38 cellular contexts compared by ENCODE assay signal in the genomic region with DNA sequence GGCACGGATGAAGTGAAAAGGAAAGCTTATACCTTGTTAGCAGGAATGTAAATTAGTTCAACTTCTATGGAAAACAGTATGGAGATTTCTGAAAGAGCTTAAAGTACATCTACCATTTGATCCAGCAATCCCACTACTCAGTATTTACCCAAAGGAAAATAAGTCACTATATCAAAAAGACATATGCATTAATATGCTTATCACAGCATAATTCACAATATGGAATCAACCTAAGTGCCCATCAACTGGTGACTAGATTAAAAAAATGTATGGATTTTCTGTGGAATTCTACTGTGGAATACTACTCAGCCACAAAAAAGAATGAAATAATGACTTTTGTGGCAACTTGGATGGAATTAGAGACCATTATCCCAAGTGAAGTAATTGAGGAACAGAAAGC.
"Had no signal": no experiment of that assay in that cellular context is flagged by ENCODE, and none has a peak within 500 bp of the region (broad histone marks: within the 10 kb centered on the region; RNA-seq: fewer than 3 reads in every experiment).

No MANE protein-coding gene starts in this region.

- ATAC-seq: activated naive CD4-positive, alpha-beta T cell treated with anti-CD3 and anti-CD28 coated beads, Interleukin-2, amount 50 U/mL, for 72 hours; activated naive CD8-positive, alpha-beta T cell treated with anti-CD3 and anti-CD28 coated beads, Interleukin-2, amount 50 U/mL, for 24 hours; activated T-cell treated with anti-CD3 and anti-CD28 coated beads, Interleukin-2, amount 50 U/mL, for 4 hours; activated T-cell treated with anti-CD3 and anti-CD28 coated beads, Interleukin-2, amount 50 U/mL, for 72 hours; activated T-helper 17 cell treated with anti-CD3 and anti-CD28 coated beads, Interleukin-2, amount 50 U/mL, for 72 hours; body of pancreas had no signal

- H3K4me3 Mint-ChIP-seq: activated naive CD4-positive, alpha-beta T cell treated with anti-CD3 and anti-CD28 coated beads for 36 hours; activated naive CD4-positive, alpha-beta T cell treated with anti-CD3 and anti-CD28 coated beads, Interleukin-2, amount 10 ng/mL, durations not matched to agents 7 days and 5 days; activated naive CD4-positive, alpha-beta T cell treated with anti-CD3 and anti-CD28 coated beads, Interleukin-2, amount 50 U/mL, for 24 hours; activated naive CD8-positive, alpha-beta T cell; activated naive CD8-positive, alpha-beta T cell treated with anti-CD3 and anti-CD28 coated beads for 36 hours; activated naive CD8-positive, alpha-beta T cell treated with anti-CD3 and anti-CD28 coated beads, Interleukin-2, amount 10 ng/mL, durations not matched to agents 7 days and 5 days; activated naive CD8-positive, alpha-beta T cell treated with anti-CD3 and anti-CD28 coated beads, Interleukin-2, amount 50 U/mL, for 24 hours; activated T-cell treated with anti-CD3 and anti-CD28 coated beads, Interleukin-2, amount 50 U/mL, for 4 hours; activated T-cell treated with anti-CD3 and anti-CD28 coated beads, Interleukin-2, amount 50 U/mL, for 72 hours; activated T-helper 1 cell treated with anti-CD3 and anti-CD28 coated beads, Interleukin-12 subunit alpha, Interleukin-12 subunit beta, Interleukin-2, Interleukin-4 antibody, amounts not matched to agents 30 ng/mL and 10 ng/mL and 1 ng/mL, durations not matched to agents 14 hours and 24 hours and 36 hours; activated T-helper 17 cell treated with anti-CD3 and anti-CD28 coated beads, Interleukin-2, amount 50 U/mL, for 72 hours; brain; central memory CD8-positive, alpha-beta T cell had no signal

- H3K36me3 Mint-ChIP-seq: activated naive CD4-positive, alpha-beta T cell treated with anti-CD3 and anti-CD28 coated beads, Interleukin-2, amount 10 ng/mL, durations not matched to agents 7 days and 5 days; activated naive CD4-positive, alpha-beta T cell treated with anti-CD3 and anti-CD28 coated beads, Interleukin-2, amount 50 U/mL, for 24 hours; activated naive CD4-positive, alpha-beta T cell treated with anti-CD3 and anti-CD28 coated beads, Interleukin-2, amount 50 U/mL, for 72 hours; activated naive CD8-positive, alpha-beta T cell; activated naive CD8-positive, alpha-beta T cell treated with anti-CD3 and anti-CD28 coated beads for 36 hours; activated naive CD8-positive, alpha-beta T cell treated with anti-CD3 and anti-CD28 coated beads, Interleukin-2, amount 10 ng/mL, durations not matched to agents 7 days and 5 days; brain had no signal

- H3K4me1 Mint-ChIP-seq: activated naive CD4-positive, alpha-beta T cell treated with anti-CD3 and anti-CD28 coated beads, Interleukin-2, amount 10 ng/mL, durations not matched to agents 7 days and 5 days; activated naive CD4-positive, alpha-beta T cell treated with anti-CD3 and anti-CD28 coated beads, Interleukin-2, amount 50 U/mL, for 24 hours; activated naive CD8-positive, alpha-beta T cell treated with anti-CD3 and anti-CD28 coated beads for 36 hours; activated naive CD8-positive, alpha-beta T cell treated with anti-CD3 and anti-CD28 coated beads, Interleukin-2, amount 10 ng/mL, durations not matched to agents 7 days and 5 days; activated naive CD8-positive, alpha-beta T cell treated with anti-CD3 and anti-CD28 coated beads, Interleukin-2, amount 50 U/mL, for 24 hours; activated T-helper 17 cell treated with anti-CD3 and anti-CD28 coated beads, Interleukin-2, amount 50 U/mL, for 72 hours; central memory CD8-positive, alpha-beta T cell had no signal

- FAIRE-seq: astrocyte, bronchial epithelial cell had no signal

- H3K36me3 ChIP-seq: adrenal gland, ascending aorta, brain microvascular endothelial cell, breast epithelium, cardiac muscle cell had no signal

- DNase-seq: activated effector memory CD4-positive, alpha-beta T cell treated with anti-CD3 and anti-CD28 coated beads, Interleukin-2, amount 50 U/mL, for 16 hours; activated effector memory CD4-positive, alpha-beta T cell treated with Interleukin-2 at 50 U/mL for 16 hours; activated gamma-delta T cell; activated gamma-delta T cell treated with Interleukin-2 at 50 U/mL for 16 hours; activated naive CD4-positive, alpha-beta T cell; activated naive CD4-positive, alpha-beta T cell treated with anti-CD3 and anti-CD28 coated beads for 36 hours; activated naive CD4-positive, alpha-beta T cell treated with anti-CD3 and anti-CD28 coated beads, Interleukin-2, amount 10 ng/mL, durations not matched to agents 7 days and 5 days; activated naive CD4-positive, alpha-beta T cell treated with anti-CD3 and anti-CD28 coated beads, Interleukin-2, amount 50 U/mL, for 16 hours; activated naive CD4-positive, alpha-beta T cell treated with Interleukin-2 at 50 U/mL for 16 hours; activated naive CD8-positive, alpha-beta T cell treated with anti-CD3 and anti-CD28 coated beads for 36 hours; activated naive CD8-positive, alpha-beta T cell treated with anti-CD3 and anti-CD28 coated beads, Interleukin-2, amount 10 ng/mL, durations not matched to agents 7 days and 5 days; activated naive CD8-positive, alpha-beta T cell treated with anti-CD3 and anti-CD28 coated beads, Interleukin-2, amount 50 U/mL, for 24 hours; activated T-cell treated with anti-CD3 and anti-CD28 coated beads, Interleukin-2, amount 50 U/mL, for 4 hours; activated T-cell treated with anti-CD3 and anti-CD28 coated beads, Interleukin-2, amount 50 U/mL, for 48 hours; activated T-cell treated with anti-CD3 and anti-CD28 coated beads, Interleukin-2, amount 50 U/mL, for 72 hours; adrenal gland; amniotic stem cell; amygdala; anterior cingulate cortex; aorta; body of pancreas; brain microvascular endothelial cell; caudate nucleus; central memory CD4-positive, alpha-beta T cell; cerebellar nuclear complex had no signal

- H3K27me3 Mint-ChIP-seq: activated naive CD4-positive, alpha-beta T cell treated with anti-CD3 and anti-CD28 coated beads, Interleukin-2, amount 10 ng/mL, durations not matched to agents 7 days and 5 days; activated naive CD4-positive, alpha-beta T cell treated with anti-CD3 and anti-CD28 coated beads, Interleukin-2, amount 50 U/mL, for 24 hours; activated naive CD8-positive, alpha-beta T cell; activated naive CD8-positive, alpha-beta T cell treated with anti-CD3 and anti-CD28 coated beads for 36 hours; activated naive CD8-positive, alpha-beta T cell treated with anti-CD3 and anti-CD28 coated beads, Interleukin-2, amount 10 ng/mL, durations not matched to agents 7 days and 5 days; activated naive CD8-positive, alpha-beta T cell treated with anti-CD3 and anti-CD28 coated beads, Interleukin-2, amount 50 U/mL, for 24 hours; activated T-helper 17 cell treated with anti-CD3 and anti-CD28 coated beads, Interleukin-2, amount 50 U/mL, for 72 hours; brain; central memory CD8-positive, alpha-beta T cell had no signal

- H3K4me1 ChIP-seq: adrenal gland, ascending aorta, breast epithelium had no signal

- H3K4me3 ChIP-seq: adrenal gland, ascending aorta, body of pancreas, breast epithelium, cardiac muscle cell had no signal

- H3K27ac ChIP-seq: adrenal gland, ascending aorta, body of pancreas, brain microvascular endothelial cell, breast epithelium, cardiac muscle cell had no signal

- H3K9me3 ChIP-seq: ascending aorta, body of pancreas, breast epithelium had no signal

- H3K27me3 ChIP-seq: adrenal gland, ascending aorta, body of pancreas, brain microvascular endothelial cell, breast epithelium, cardiac muscle cell had no signal

- H3K27ac Mint-ChIP-seq: activated naive CD4-positive, alpha-beta T cell treated with anti-CD3 and anti-CD28 coated beads for 36 hours; activated naive CD4-positive, alpha-beta T cell treated with anti-CD3 and anti-CD28 coated beads, Interleukin-2, amount 10 ng/mL, durations not matched to agents 7 days and 5 days; activated naive CD4-positive, alpha-beta T cell treated with anti-CD3 and anti-CD28 coated beads, Interleukin-2, amount 50 U/mL, for 24 hours; activated naive CD4-positive, alpha-beta T cell treated with anti-CD3 and anti-CD28 coated beads, Interleukin-2, amount 50 U/mL, for 72 hours; activated naive CD8-positive, alpha-beta T cell; activated naive CD8-positive, alpha-beta T cell treated with anti-CD3 and anti-CD28 coated beads for 36 hours; activated naive CD8-positive, alpha-beta T cell treated with anti-CD3 and anti-CD28 coated beads, Interleukin-2, amount 10 ng/mL, durations not matched to agents 7 days and 5 days; activated naive CD8-positive, alpha-beta T cell treated with anti-CD3 and anti-CD28 coated beads, Interleukin-2, amount 50 U/mL, for 24 hours; activated T-cell treated with anti-CD3 and anti-CD28 coated beads, Interleukin-2, amount 50 U/mL, for 72 hours; activated T-helper 1 cell treated with anti-CD3 and anti-CD28 coated beads, Interleukin-12 subunit alpha, Interleukin-12 subunit beta, Interleukin-2, Interleukin-4 antibody, amounts not matched to agents 30 ng/mL and 10 ng/mL and 1 ng/mL, durations not matched to agents 14 hours and 24 hours and 36 hours; activated T-helper 17 cell treated with anti-CD3 and anti-CD28 coated beads, Interleukin-2, amount 50 U/mL, for 72 hours; activated T-helper 2 cell treated with anti-CD3 and anti-CD28 coated beads, Interferon-gamma antibody, Interleukin-2, Interleukin-4, amounts not matched to agents 10 μg/mL and 5 μg/mL and 100 μg/mL, durations not matched to agents 14 hours and 24 hours and 36 hours; brain had no signal
